Comparison of ENCODE assay signal across 1 cellular context in the genomic region with DNA sequence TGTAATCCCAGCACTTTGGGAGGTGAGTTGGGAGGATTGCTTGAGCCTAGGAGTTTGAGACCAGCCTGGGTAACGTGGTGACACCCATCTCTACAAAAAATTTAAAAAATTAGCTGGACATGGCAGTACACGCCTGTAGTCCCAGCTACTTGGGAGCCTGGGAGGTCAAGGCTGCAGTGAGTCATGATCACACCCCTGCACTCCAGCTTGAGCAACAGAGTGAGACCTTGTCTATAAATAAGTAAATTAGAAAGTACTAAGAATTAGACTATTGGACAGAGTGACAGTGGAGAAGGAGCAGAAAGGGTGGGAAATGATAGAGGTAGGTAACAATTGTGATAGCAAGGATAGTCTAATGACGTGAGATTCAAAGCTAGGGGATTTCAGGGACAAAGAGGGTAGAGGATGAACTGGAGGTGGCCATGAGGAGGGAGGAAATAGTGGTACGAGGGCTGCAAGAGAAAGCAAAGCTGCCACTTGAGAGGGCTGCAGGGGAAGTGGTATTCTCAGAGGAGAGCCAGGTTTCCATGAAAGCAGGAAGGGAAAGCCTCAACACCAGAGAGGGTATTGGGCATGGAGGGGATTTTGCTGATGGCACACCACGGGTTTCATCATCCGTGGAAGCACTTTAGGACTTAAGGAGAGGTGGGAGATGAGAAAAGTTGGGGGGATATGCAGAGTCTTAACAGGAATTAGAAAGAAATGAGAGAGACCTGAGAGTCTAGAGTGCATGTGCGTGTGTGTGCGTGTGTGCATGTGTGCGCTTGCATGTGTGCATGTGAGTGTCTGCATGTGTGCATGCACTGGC.
TF ChIP-seq lines count a peak whose summit lies in the region.

No MANE protein-coding gene starts in this region.

TF ChIP-seq in GM12878, 131 proteins besides CTCF, POLR2A, EP300 and RAD21 (continued from another document and continues in another):
- TF ChIP-seq, protein P1, sequence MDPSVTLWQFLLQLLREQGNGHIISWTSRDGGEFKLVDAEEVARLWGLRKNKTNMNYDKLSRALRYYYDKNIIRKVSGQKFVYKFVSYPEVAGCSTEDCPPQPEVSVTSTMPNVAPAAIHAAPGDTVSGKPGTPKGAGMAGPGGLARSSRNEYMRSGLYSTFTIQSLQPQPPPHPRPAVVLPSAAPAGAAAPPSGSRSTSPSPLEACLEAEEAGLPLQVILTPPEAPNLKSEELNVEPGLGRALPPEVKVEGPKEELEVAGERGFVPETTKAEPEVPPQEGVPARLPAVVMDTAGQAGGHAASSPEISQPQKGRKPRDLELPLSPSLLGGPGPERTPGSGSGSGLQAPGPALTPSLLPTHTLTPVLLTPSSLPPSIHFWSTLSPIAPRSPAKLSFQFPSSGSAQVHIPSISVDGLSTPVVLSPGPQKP (IDR thresholded peaks at IDR 0.05; ENCODE audit: low read depth, low read length): no peak
- peak; percentile 57 for TF ChIP-seq NFIC (IDR thresholded peaks at IDR 0.05; ENCODE audit: low read depth, low read length)
- no peak for TF ChIP-seq RFX5 (IDR thresholded peaks at IDR 0.05; ENCODE audit: low read depth, low read length)
- TF ChIP-seq IKZF2 (IDR thresholded peaks at IDR 0.05): peak; percentile 68 to 74; a peak in 3 of 4 replicates
- no peak for TF ChIP-seq NR2C2 (IDR thresholded peaks at IDR 0.05; ENCODE audit: borderline replicate concordance, control insufficient read depth, insufficient read length, low read depth)
- TF ChIP-seq, protein P2, sequence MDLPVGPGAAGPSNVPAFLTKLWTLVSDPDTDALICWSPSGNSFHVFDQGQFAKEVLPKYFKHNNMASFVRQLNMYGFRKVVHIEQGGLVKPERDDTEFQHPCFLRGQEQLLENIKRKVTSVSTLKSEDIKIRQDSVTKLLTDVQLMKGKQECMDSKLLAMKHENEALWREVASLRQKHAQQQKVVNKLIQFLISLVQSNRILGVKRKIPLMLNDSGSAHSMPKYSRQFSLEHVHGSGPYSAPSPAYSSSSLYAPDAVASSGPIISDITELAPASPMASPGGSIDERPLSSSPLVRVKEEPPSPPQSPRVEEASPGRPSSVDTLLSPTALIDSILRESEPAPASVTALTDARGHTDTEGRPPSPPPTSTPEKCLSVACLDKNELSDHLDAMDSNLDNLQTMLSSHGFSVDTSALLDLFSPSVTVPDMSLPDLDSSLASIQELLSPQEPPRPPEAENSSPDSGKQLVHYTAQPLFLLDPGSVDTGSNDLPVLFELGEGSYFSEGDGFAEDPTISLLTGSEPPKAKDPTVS (IDR thresholded peaks at IDR 0.05; ENCODE audit: low read depth, low read length): no peak
- 0 out of 2 replicates have a peak, but pooled peaks have one; percentile 14 for TF ChIP-seq NR2F1 (conservative IDR thresholded peaks at IDR 0.05)
- no peak for TF ChIP-seq ZNF622 (IDR thresholded peaks at IDR 0.05)
- no peak for TF ChIP-seq TCF12 (IDR thresholded peaks at IDR 0.05; ENCODE audit: low read depth, low read length)
- TF ChIP-seq TCF3 (IDR thresholded peaks at IDR 0.05; ENCODE audit: borderline replicate concordance, insufficient read depth, low read depth, low read length): no peak
- TF ChIP-seq MEF2B (IDR thresholded peaks at IDR 0.05; ENCODE audit: partially characterized antibody, poor library complexity, severe bottlenecking): peak; percentile 43
- TF ChIP-seq BHLHE40 (IDR thresholded peaks at IDR 0.05; ENCODE audit: borderline replicate concordance in 1 of 2, low read depth in 2 of 2, low read length in 1 of 2): peak in 1 of 2 experiments; percentile 21; a peak in 1 of 4 replicates
- TF ChIP-seq CREB1 (IDR thresholded peaks at IDR 0.05; ENCODE audit: low read depth): 0 out of 2 replicates have a peak, but pooled peaks have one; percentile 4
- TF ChIP-seq, protein P3, sequence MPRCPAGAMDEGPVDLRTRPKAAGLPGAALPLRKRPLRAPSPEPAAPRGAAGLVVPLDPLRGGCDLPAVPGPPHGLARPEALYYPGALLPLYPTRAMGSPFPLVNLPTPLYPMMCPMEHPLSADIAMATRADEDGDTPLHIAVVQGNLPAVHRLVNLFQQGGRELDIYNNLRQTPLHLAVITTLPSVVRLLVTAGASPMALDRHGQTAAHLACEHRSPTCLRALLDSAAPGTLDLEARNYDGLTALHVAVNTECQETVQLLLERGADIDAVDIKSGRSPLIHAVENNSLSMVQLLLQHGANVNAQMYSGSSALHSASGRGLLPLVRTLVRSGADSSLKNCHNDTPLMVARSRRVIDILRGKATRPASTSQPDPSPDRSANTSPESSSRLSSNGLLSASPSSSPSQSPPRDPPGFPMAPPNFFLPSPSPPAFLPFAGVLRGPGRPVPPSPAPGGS (IDR thresholded peaks at IDR 0.05; ENCODE audit: borderline replicate concordance, insufficient read depth, low read depth, low read length, poor library complexity, severe bottlenecking): peak; percentile 59
- no peak for TF ChIP-seq BRCA1 (IDR thresholded peaks at IDR 0.05; ENCODE audit: low read depth, low read length)
- no peak for TF ChIP-seq LARP7 (IDR thresholded peaks at IDR 0.05)
- TF ChIP-seq PAX5 (IDR thresholded peaks at IDR 0.05; ENCODE audit: borderline replicate concordance, low read depth, low read length): no peak
- TF ChIP-seq CBX3 (IDR thresholded peaks at IDR 0.05; ENCODE audit: borderline replicate concordance, low read depth): no peak
- peak; percentile 68; the same call in 1 of the 2 replicates for TF ChIP-seq IKZF1 (conservative IDR thresholded peaks at IDR 0.05)
- TF ChIP-seq SREBF1 (IDR thresholded peaks at IDR 0.05; ENCODE audit: low read length): no peak
- TF ChIP-seq ZBED1 (IDR thresholded peaks at IDR 0.05; ENCODE audit: borderline replicate concordance): no peak
- TF ChIP-seq BACH1 (IDR thresholded peaks at IDR 0.05; ENCODE audit: borderline replicate concordance): no peak
- TF ChIP-seq CBFB (IDR thresholded peaks at IDR 0.05; ENCODE audit: low read depth): no peak
- TF ChIP-seq KAT2A (conservative IDR thresholded peaks at IDR 0.05; ENCODE audit: control insufficient read depth, low read depth, low read length): no peak
- TF ChIP-seq, protein P4, sequence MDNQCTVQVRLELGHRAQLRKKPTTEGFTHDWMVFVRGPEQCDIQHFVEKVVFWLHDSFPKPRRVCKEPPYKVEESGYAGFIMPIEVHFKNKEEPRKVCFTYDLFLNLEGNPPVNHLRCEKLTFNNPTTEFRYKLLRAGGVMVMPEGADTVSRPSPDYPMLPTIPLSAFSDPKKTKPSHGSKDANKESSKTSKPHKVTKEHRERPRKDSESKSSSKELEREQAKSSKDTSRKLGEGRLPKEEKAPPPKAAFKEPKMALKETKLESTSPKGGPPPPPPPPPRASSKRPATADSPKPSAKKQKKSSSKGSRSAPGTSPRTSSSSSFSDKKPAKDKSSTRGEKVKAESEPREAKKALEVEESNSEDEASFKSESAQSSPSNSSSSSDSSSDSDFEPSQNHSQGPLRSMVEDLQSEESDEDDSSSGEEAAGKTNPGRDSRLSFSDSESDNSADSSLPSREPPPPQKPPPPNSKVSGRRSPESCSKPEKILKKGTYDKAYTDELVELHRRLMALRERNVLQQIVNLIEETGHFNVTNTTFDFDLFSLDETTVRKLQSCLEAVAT (IDR thresholded peaks at IDR 0.05): no peak
- TF ChIP-seq, protein P5, sequence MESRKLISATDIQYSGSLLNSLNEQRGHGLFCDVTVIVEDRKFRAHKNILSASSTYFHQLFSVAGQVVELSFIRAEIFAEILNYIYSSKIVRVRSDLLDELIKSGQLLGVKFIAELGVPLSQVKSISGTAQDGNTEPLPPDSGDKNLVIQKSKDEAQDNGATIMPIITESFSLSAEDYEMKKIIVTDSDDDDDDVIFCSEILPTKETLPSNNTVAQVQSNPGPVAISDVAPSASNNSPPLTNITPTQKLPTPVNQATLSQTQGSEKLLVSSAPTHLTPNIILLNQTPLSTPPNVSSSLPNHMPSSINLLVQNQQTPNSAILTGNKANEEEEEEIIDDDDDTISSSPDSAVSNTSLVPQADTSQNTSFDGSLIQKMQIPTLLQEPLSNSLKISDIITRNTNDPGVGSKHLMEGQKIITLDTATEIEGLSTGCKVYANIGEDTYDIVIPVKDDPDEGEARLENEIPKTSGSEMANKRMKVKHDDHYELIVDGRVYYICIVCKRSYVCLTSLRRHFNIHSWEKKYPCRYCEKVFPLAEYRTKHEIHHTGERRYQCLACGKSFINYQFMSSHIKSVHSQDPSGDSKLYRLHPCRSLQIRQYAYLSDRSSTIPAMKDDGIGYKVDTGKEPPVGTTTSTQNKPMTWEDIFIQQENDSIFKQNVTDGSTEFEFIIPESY (IDR thresholded peaks at IDR 0.05): no peak
- no peak for TF ChIP-seq NRF1 (conservative IDR thresholded peaks at IDR 0.05; ENCODE audit: low read depth, low read length)
- TF ChIP-seq SMC3 (IDR thresholded peaks at IDR 0.05; ENCODE audit: borderline replicate concordance, low read length): no peak
- no peak for TF ChIP-seq PML (IDR thresholded peaks at IDR 0.05; ENCODE audit: low read length)
- TF ChIP-seq, protein P6, sequence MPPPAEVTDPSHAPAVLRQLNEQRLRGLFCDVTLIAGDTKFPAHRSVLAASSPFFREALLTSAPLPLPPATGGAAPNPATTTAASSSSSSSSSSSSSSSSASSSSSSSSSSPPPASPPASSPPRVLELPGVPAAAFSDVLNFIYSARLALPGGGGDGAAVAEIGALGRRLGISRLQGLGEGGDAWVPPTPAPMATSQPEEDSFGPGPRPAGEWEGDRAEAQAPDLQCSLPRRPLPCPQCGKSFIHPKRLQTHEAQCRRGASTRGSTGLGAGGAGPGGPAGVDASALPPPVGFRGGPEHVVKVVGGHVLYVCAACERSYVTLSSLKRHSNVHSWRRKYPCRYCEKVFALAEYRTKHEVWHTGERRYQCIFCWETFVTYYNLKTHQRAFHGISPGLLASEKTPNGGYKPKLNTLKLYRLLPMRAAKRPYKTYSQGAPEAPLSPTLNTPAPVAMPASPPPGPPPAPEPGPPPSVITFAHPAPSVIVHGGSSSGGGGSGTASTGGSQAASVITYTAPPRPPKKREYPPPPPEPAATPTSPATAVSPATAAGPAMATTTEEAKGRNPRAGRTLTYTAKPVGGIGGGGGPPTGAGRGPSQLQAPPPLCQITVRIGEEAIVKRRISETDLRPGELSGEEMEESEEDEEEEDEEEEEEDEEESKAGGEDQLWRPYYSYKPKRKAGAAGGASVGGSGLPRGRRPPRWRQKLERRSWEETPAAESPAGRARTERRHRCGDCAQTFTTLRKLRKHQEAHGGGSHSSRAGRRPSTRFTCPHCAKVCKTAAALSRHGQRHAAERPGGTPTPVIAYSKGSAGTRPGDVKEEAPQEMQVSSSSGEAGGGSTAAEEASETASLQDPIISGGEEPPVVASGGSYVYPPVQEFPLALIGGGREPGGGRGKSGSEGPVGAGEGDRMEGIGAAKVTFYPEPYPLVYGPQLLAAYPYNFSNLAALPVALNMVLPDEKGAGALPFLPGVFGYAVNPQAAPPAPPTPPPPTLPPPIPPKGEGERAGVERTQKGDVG (CRISPR knock-in tag; IDR thresholded peaks at IDR 0.05): no peak
- TF ChIP-seq POU2F2 (IDR thresholded peaks at IDR 0.05; ENCODE audit: borderline replicate concordance, low read depth, low read length): no peak
- TF ChIP-seq TAF1 (IDR thresholded peaks at IDR 0.05; ENCODE audit: borderline replicate concordance, low read depth, low read length): no peak
- TF ChIP-seq ZNF217 (IDR thresholded peaks at IDR 0.05): no peak
- no peak for TF ChIP-seq NR2C1 (IDR thresholded peaks at IDR 0.05)
- no peak for TF ChIP-seq BMI1 (IDR thresholded peaks at IDR 0.05; ENCODE audit: borderline replicate concordance)
- no peak for TF ChIP-seq CBX5 (IDR thresholded peaks at IDR 0.05; ENCODE audit: low read depth)
- no peak for TF ChIP-seq IRF4 (IDR thresholded peaks at IDR 0.05; ENCODE audit: low read depth, low read length)
- TF ChIP-seq SUZ12 (IDR thresholded peaks at IDR 0.05; ENCODE audit: unreplicated experiment): no peak
- TF ChIP-seq, protein P7, sequence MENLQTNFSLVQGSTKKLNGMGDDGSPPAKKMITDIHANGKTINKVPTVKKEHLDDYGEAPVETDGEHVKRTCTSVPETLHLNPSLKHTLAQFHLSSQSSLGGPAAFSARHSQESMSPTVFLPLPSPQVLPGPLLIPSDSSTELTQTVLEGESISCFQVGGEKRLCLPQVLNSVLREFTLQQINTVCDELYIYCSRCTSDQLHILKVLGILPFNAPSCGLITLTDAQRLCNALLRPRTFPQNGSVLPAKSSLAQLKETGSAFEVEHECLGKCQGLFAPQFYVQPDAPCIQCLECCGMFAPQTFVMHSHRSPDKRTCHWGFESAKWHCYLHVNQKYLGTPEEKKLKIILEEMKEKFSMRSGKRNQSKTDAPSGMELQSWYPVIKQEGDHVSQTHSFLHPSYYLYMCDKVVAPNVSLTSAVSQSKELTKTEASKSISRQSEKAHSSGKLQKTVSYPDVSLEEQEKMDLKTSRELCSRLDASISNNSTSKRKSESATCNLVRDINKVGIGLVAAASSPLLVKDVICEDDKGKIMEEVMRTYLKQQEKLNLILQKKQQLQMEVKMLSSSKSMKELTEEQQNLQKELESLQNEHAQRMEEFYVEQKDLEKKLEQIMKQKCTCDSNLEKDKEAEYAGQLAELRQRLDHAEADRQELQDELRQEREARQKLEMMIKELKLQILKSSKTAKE (IDR thresholded peaks at IDR 0.05; ENCODE audit: low read depth, poor library complexity, severe bottlenecking): no peak
- peak; percentile 89 for TF ChIP-seq EED (IDR thresholded peaks at IDR 0.05; ENCODE audit: low read depth)
- no peak for TF ChIP-seq SREBF2 (IDR thresholded peaks at IDR 0.05; ENCODE audit: low read length)
- no peak; the same call in 1 of the 2 replicates for TF ChIP-seq MTA3 (IDR thresholded peaks at IDR 0.05; ENCODE audit: borderline replicate concordance, low read length)
- TF ChIP-seq, protein P8, sequence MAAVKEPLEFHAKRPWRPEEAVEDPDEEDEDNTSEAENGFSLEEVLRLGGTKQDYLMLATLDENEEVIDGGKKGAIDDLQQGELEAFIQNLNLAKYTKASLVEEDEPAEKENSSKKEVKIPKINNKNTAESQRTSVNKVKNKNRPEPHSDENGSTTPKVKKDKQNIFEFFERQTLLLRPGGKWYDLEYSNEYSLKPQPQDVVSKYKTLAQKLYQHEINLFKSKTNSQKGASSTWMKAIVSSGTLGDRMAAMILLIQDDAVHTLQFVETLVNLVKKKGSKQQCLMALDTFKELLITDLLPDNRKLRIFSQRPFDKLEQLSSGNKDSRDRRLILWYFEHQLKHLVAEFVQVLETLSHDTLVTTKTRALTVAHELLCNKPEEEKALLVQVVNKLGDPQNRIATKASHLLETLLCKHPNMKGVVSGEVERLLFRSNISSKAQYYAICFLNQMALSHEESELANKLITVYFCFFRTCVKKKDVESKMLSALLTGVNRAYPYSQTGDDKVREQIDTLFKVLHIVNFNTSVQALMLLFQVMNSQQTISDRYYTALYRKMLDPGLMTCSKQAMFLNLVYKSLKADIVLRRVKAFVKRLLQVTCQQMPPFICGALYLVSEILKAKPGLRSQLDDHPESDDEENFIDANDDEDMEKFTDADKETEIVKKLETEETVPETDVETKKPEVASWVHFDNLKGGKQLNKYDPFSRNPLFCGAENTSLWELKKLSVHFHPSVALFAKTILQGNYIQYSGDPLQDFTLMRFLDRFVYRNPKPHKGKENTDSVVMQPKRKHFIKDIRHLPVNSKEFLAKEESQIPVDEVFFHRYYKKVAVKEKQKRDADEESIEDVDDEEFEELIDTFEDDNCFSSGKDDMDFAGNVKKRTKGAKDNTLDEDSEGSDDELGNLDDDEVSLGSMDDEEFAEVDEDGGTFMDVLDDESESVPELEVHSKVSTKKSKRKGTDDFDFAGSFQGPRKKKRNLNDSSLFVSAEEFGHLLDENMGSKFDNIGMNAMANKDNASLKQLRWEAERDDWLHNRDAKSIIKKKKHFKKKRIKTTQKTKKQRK (IDR thresholded peaks at IDR 0.05; ENCODE audit: low read depth, low read length): no peak
- TF ChIP-seq NFXL1 (IDR thresholded peaks at IDR 0.05; ENCODE audit: borderline replicate concordance): no peak
